Comparison of ENCODE assay signal across 1 cellular context in genomic region chr11:30322826-30323710, GRCh38.
TF ChIP-seq lines count a peak whose summit lies in the region.

TSS of gene ARL14EP (plus strand) at chr11:30323104. CDS start at chr11:30330949, 7,845 bp downstream.

TF ChIP-seq in HepG2, 621 proteins besides CTCF, POLR2A, EP300 and RAD21 (continued from another document and continues in another):
- TF ChIP-seq FOXA1 (IDR thresholded peaks at IDR 0.05), result no peak
- TF ChIP-seq FOXA1 (CRISPR knock-in tag; IDR thresholded peaks at IDR 0.05), result no peak
- TF ChIP-seq ZZZ3 (CRISPR knock-in tag; IDR thresholded peaks at IDR 0.05; ENCODE audit: borderline replicate concordance), result peak; percentile 96; the same call in 1 of the 2 replicates
- peak; percentile 79; the same call in 1 of the 2 replicates for TF ChIP-seq ZNF75D (CRISPR knock-in tag; IDR thresholded peaks at IDR 0.05; ENCODE audit: borderline replicate concordance)
- TF ChIP-seq ZNF333 (CRISPR knock-in tag; IDR thresholded peaks at IDR 0.05; ENCODE audit: borderline replicate concordance), result no peak
- TF ChIP-seq TIGD3 (CRISPR knock-in tag; IDR thresholded peaks at IDR 0.05; ENCODE audit: borderline replicate concordance), result no peak
- TF ChIP-seq MED8 (CRISPR knock-in tag; IDR thresholded peaks at IDR 0.05; ENCODE audit: insufficient replicate concordance), result peak; percentile 44
- peak; percentile 61; the same call in 1 of the 2 replicates for TF ChIP-seq ZNF780A (CRISPR knock-in tag; IDR thresholded peaks at IDR 0.05)
- TF ChIP-seq, protein P1, sequence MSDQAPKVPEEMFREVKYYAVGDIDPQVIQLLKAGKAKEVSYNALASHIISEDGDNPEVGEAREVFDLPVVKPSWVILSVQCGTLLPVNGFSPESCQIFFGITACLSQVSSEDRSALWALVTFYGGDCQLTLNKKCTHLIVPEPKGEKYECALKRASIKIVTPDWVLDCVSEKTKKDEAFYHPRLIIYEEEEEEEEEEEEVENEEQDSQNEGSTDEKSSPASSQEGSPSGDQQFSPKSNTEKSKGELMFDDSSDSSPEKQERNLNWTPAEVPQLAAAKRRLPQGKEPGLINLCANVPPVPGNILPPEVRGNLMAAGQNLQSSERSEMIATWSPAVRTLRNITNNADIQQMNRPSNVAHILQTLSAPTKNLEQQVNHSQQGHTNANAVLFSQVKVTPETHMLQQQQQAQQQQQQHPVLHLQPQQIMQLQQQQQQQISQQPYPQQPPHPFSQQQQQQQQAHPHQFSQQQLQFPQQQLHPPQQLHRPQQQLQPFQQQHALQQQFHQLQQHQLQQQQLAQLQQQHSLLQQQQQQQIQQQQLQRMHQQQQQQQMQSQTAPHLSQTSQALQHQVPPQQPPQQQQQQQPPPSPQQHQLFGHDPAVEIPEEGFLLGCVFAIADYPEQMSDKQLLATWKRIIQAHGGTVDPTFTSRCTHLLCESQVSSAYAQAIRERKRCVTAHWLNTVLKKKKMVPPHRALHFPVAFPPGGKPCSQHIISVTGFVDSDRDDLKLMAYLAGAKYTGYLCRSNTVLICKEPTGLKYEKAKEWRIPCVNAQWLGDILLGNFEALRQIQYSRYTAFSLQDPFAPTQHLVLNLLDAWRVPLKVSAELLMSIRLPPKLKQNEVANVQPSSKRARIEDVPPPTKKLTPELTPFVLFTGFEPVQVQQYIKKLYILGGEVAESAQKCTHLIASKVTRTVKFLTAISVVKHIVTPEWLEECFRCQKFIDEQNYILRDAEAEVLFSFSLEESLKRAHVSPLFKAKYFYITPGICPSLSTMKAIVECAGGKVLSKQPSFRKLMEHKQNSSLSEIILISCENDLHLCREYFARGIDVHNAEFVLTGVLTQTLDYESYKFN (CRISPR knock-in tag; conservative IDR thresholded peaks at IDR 0.05), result peak; percentile 61
- TF ChIP-seq RNF2 (conservative IDR thresholded peaks at IDR 0.05; ENCODE audit: low read depth), result peak; percentile 96
- peak; percentile 75; the same call in 1 of the 2 replicates for TF ChIP-seq SATB2 (CRISPR knock-in tag; IDR thresholded peaks at IDR 0.05)
- TF ChIP-seq ZNF326 (CRISPR knock-in tag; IDR thresholded peaks at IDR 0.05; ENCODE audit: borderline replicate concordance), result no peak
- TF ChIP-seq ZNF607 (CRISPR knock-in tag; IDR thresholded peaks at IDR 0.05; ENCODE audit: borderline replicate concordance), result peak; percentile 54; the same call in 1 of the 2 replicates
- no peak for TF ChIP-seq JARID2 (CRISPR knock-in tag; IDR thresholded peaks at IDR 0.05; ENCODE audit: insufficient replicate concordance)
- TF ChIP-seq, protein P2, sequence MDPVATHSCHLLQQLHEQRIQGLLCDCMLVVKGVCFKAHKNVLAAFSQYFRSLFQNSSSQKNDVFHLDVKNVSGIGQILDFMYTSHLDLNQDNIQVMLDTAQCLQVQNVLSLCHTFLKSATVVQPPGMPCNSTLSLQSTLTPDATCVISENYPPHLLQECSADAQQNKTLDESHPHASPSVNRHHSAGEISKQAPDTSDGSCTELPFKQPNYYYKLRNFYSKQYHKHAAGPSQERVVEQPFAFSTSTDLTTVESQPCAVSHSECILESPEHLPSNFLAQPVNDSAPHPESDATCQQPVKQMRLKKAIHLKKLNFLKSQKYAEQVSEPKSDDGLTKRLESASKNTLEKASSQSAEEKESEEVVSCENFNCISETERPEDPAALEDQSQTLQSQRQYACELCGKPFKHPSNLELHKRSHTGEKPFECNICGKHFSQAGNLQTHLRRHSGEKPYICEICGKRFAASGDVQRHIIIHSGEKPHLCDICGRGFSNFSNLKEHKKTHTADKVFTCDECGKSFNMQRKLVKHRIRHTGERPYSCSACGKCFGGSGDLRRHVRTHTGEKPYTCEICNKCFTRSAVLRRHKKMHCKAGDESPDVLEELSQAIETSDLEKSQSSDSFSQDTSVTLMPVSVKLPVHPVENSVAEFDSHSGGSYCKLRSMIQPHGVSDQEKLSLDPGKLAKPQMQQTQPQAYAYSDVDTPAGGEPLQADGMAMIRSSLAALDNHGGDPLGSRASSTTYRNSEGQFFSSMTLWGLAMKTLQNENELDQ (CRISPR knock-in tag; IDR thresholded peaks at IDR 0.05; ENCODE audit: borderline replicate concordance), result no peak
- no peak for TF ChIP-seq TCF7 (IDR thresholded peaks at IDR 0.05; ENCODE audit: low read depth)
- peak; percentile 97 for TF ChIP-seq KAT8 (CRISPR knock-in tag; IDR thresholded peaks at IDR 0.05)
- TF ChIP-seq WIZ (CRISPR knock-in tag; IDR thresholded peaks at IDR 0.05), result peak; percentile 94; the same call in 1 of the 2 replicates
- no peak for TF ChIP-seq DNMT1 (CRISPR knock-in tag; IDR thresholded peaks at IDR 0.05)
- TF ChIP-seq TCF7L2 (IDR thresholded peaks at IDR 0.05; ENCODE audit: low read depth, low read length), result no peak
- peak; percentile 21; the same call in 1 of the 2 replicates for TF ChIP-seq MEIS2 (CRISPR knock-in tag; IDR thresholded peaks at IDR 0.05)
- no peak for TF ChIP-seq ZNF17 (CRISPR knock-in tag; IDR thresholded peaks at IDR 0.05)
- TF ChIP-seq ZNF468 (CRISPR knock-in tag; IDR thresholded peaks at IDR 0.05), result peak; percentile 32; the same call in 1 of the 2 replicates
- TF ChIP-seq POLR2AphosphoS5 (IDR thresholded peaks at IDR 0.05; ENCODE audit: low read depth, low read length), result peak; percentile 96
- TF ChIP-seq PBX3 (CRISPR knock-in tag; IDR thresholded peaks at IDR 0.05; ENCODE audit: borderline replicate concordance), result 0 out of 2 replicates have a peak, but pooled peaks have one; percentile 48
- no peak for TF ChIP-seq HNF4G (IDR thresholded peaks at IDR 0.05; ENCODE audit: borderline replicate concordance, low read depth, low read length)
- TF ChIP-seq HNF4G (CRISPR knock-in tag; IDR thresholded peaks at IDR 0.05; ENCODE audit: borderline replicate concordance, low read depth), result no peak
- TF ChIP-seq, protein P3, sequence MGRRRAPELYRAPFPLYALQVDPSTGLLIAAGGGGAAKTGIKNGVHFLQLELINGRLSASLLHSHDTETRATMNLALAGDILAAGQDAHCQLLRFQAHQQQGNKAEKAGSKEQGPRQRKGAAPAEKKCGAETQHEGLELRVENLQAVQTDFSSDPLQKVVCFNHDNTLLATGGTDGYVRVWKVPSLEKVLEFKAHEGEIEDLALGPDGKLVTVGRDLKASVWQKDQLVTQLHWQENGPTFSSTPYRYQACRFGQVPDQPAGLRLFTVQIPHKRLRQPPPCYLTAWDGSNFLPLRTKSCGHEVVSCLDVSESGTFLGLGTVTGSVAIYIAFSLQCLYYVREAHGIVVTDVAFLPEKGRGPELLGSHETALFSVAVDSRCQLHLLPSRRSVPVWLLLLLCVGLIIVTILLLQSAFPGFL (CRISPR knock-in tag; IDR thresholded peaks at IDR 0.05), result 0 out of 2 replicates have a peak, but pooled peaks have one; percentile 41
- TF ChIP-seq NCOA1 (CRISPR knock-in tag; IDR thresholded peaks at IDR 0.05), result no peak
- TF ChIP-seq HOXA3 (CRISPR knock-in tag; IDR thresholded peaks at IDR 0.05), result peak; percentile 88
- peak; percentile 64; the same call in 1 of the 2 replicates for TF ChIP-seq ATF2 (CRISPR knock-in tag; IDR thresholded peaks at IDR 0.05)
- 0 out of 2 replicates have a peak, but pooled peaks have one; percentile 59 for TF ChIP-seq AKAP8 (CRISPR knock-in tag; IDR thresholded peaks at IDR 0.05)
- TF ChIP-seq RFX3 (CRISPR knock-in tag; IDR thresholded peaks at IDR 0.05), result no peak
- TF ChIP-seq, protein P4, sequence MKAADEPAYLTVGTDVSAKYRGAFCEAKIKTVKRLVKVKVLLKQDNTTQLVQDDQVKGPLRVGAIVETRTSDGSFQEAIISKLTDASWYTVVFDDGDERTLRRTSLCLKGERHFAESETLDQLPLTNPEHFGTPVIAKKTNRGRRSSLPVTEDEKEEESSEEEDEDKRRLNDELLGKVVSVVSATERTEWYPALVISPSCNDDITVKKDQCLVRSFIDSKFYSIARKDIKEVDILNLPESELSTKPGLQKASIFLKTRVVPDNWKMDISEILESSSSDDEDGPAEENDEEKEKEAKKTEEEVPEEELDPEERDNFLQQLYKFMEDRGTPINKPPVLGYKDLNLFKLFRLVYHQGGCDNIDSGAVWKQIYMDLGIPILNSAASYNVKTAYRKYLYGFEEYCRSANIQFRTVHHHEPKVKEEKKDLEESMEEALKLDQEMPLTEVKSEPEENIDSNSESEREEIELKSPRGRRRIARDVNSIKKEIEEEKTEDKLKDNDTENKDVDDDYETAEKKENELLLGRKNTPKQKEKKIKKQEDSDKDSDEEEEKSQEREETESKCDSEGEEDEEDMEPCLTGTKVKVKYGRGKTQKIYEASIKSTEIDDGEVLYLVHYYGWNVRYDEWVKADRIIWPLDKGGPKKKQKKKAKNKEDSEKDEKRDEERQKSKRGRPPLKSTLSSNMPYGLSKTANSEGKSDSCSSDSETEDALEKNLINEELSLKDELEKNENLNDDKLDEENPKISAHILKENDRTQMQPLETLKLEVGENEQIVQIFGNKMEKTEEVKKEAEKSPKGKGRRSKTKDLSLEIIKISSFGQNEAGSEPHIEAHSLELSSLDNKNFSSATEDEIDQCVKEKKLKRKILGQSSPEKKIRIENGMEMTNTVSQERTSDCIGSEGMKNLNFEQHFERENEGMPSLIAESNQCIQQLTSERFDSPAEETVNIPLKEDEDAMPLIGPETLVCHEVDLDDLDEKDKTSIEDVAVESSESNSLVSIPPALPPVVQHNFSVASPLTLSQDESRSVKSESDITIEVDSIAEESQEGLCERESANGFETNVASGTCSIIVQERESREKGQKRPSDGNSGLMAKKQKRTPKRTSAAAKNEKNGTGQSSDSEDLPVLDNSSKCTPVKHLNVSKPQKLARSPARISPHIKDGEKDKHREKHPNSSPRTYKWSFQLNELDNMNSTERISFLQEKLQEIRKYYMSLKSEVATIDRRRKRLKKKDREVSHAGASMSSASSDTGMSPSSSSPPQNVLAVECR (CRISPR knock-in tag; IDR thresholded peaks at IDR 0.05; ENCODE audit: borderline replicate concordance), result peak; percentile 84; the same call in 1 of the 2 replicates
- peak; percentile 78; the same call in 1 of the 2 replicates for TF ChIP-seq ARNT2 (CRISPR knock-in tag; IDR thresholded peaks at IDR 0.05; ENCODE audit: low read depth)
- peak; percentile 81 for TF ChIP-seq RXRA (CRISPR knock-in tag; IDR thresholded peaks at IDR 0.05)
- TF ChIP-seq ZNF383 (CRISPR knock-in tag; IDR thresholded peaks at IDR 0.05; ENCODE audit: borderline replicate concordance), result peak; percentile 91; the same call in 1 of the 2 replicates
- peak; percentile 29; the same call in 1 of the 2 replicates for TF ChIP-seq SKIL (CRISPR knock-in tag; IDR thresholded peaks at IDR 0.05; ENCODE audit: borderline replicate concordance)
- no peak for TF ChIP-seq MTA3 (CRISPR knock-in tag; IDR thresholded peaks at IDR 0.05)
- peak; percentile 21; the same call in 1 of the 2 replicates for TF ChIP-seq SP140L (CRISPR knock-in tag; IDR thresholded peaks at IDR 0.05; ENCODE audit: borderline replicate concordance)
- no peak; the same call in 1 of the 2 replicates for TF ChIP-seq FOXP4 (CRISPR knock-in tag; IDR thresholded peaks at IDR 0.05)
- TF ChIP-seq AGO1 (IDR thresholded peaks at IDR 0.05; ENCODE audit: low read depth, low read length, poor library complexity, severe bottlenecking), result peak; percentile 71
